In the genomic region with DNA sequence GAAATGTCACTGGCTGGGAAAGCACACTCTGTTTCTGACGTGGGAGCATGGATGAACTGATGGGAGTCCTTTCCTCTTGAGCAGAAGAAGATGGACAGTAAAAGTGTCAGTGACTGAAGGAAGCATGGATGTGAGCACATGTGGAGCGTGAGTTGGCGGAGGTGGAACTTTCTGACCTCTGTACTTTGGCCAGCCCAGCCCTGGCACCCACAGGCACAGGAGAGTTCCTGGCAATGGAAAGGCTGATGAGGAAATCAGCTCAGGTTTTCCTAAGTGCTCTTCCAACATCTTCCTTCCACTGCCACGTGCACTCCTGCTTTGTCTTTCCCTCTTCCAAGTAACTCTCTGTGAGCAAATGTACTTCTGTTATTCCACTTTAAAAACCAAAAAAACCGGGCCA, we compare ENCODE assay signal across 28 cellular contexts.
DNase-seq lines count a peak whose midpoint lies in the region; ATAC-seq, FAIRE-seq and TF ChIP-seq lines count a peak whose summit lies in the region.
"Had no signal": no experiment of that assay in that cellular context is flagged by ENCODE, and none has a peak within 500 bp of the region (broad histone marks: within the 10 kb centered on the region; RNA-seq: fewer than 3 reads in every experiment).

No MANE protein-coding gene starts in this region.

- no peak overlapping the region for H3K27ac Mint-ChIP-seq in activated CD8-positive, alpha-beta memory T cell treated with anti-CD3 and anti-CD28 coated beads, Interleukin-2, amount 10 ng/mL, durations not matched to agents 7 days and 5 days
- peak overlapping the region; percentile 27 for H3K27ac Mint-ChIP-seq in neural crest cell (ENCODE audit: unreplicated experiment)
- H3K27ac Mint-ChIP-seq: B cell; CD8-positive, alpha-beta T cell had no signal

- TF ChIP-seq RAD21 in HepG2 (CRISPR knock-in tag; IDR thresholded peaks at IDR 0.05) = no peak

- no peak for TF ChIP-seq CTCF in HepG2 (CRISPR knock-in tag; IDR thresholded peaks at IDR 0.05)
- TF ChIP-seq CTCF in neural crest cell (conservative IDR thresholded peaks at IDR 0.05) = no peak

- no peaks in the 10 kb centered on the region for H3K9me3 Mint-ChIP-seq in activated CD8-positive, alpha-beta memory T cell treated with anti-CD3 and anti-CD28 coated beads, Interleukin-2, amount 10 ng/mL, durations not matched to agents 7 days and 5 days (ENCODE audit: low read depth)
- H3K9me3 Mint-ChIP-seq in neural crest cell = no peaks in the 10 kb centered on the region
- H3K9me3 Mint-ChIP-seq: CD8-positive, alpha-beta T cell had no signal

- TF ChIP-seq EP300 in HepG2 (IDR thresholded peaks at IDR 0.05; ENCODE audit: low read depth in 2 of 2, low read length in 2 of 2) = no peak
- no peak for TF ChIP-seq EP300 in HepG2 (CRISPR knock-in tag; IDR thresholded peaks at IDR 0.05; ENCODE audit: borderline replicate concordance)

- intact Hi-C loops in HepG2 (cut with micrococcal nuclease; ENCODE audit: unreplicated experiment) = loop anchor here (10.0 kb wide), 1 partner anchor 227 kb away; no protein-coding TSS in a partner anchor

- no peaks in the 10 kb centered on the region for H3K9me3 ChIP-seq in HepG2 (ENCODE audit: low read length)
- H3K9me3 ChIP-seq: Caco-2 had no signal

- no peaks in the 10 kb centered on the region for H3K36me3 ChIP-seq in HepG2 (replicated peaks in 1 of 2; ENCODE audit: control insufficient read depth in 1 of 2, insufficient read depth in 2 of 2, low read length in 2 of 2)

- no peaks in the 10 kb centered on the region for H3K79me2 ChIP-seq in HepG2 (ENCODE audit: insufficient read depth, low read length)

- no peaks in the 10 kb centered on the region for H3K27me3 ChIP-seq in HepG2 (ENCODE audit: control insufficient read depth in 1 of 2, insufficient read depth in 2 of 2, low read length in 2 of 2)

- no peaks in the 10 kb centered on the region for H3K27me3 Mint-ChIP-seq in activated CD8-positive, alpha-beta memory T cell treated with anti-CD3 and anti-CD28 coated beads, Interleukin-2, amount 10 ng/mL, durations not matched to agents 7 days and 5 days
- no peaks in the 10 kb centered on the region for H3K27me3 Mint-ChIP-seq in neural crest cell (ENCODE audit: low read depth)
- H3K27me3 Mint-ChIP-seq: B cell had no signal

- CTCF ChIA-PET in activated CD8-positive, alpha-beta memory T cell treated with anti-CD3 and anti-CD28 coated beads, Interleukin-2, amount 10 ng/mL, durations not matched to agents 7 days and 5 days (lab: Charles Lee) = no interaction called here
- CTCF ChIA-PET in HepG2 (lab: Yijun Ruan, JAX; ENCODE audit: low intra/inter-chr PET ratio, low total read pairs) = no interaction called here

- H3K4me3 ChIP-seq in HepG2 (replicated peaks in 1 of 3; ENCODE audit: insufficient read depth in 1 of 3, low read depth in 2 of 3, low read length in 3 of 3) = no peak overlapping the region

- no peak overlapping the region for H3K4me3 Mint-ChIP-seq in activated CD8-positive, alpha-beta memory T cell treated with anti-CD3 and anti-CD28 coated beads, Interleukin-2, amount 10 ng/mL, durations not matched to agents 7 days and 5 days
- H3K4me3 Mint-ChIP-seq in neural crest cell = no peak overlapping the region
- H3K4me3 Mint-ChIP-seq: B cell; CD8-positive, alpha-beta T cell had no signal

- POLR2A ChIA-PET in HepG2 (lab: Yijun Ruan, JAX) = no interaction called here

- WGBS in HepG2 (ENCODE audit: low lambda C conversion rate) = 76% methylated on average over 5 of the region's 5 CpGs

- no TSS peak for BruUV-seq in HepG2 (replicated peaks; lab: Mats Ljungman, UMichigan)

- ATAC-seq in activated CD8-positive, alpha-beta memory T cell treated with anti-CD3 and anti-CD28 coated beads, Interleukin-2, amount 10 ng/mL, durations not matched to agents 7 days and 5 days = no peak
- ATAC-seq in HepG2 = no peak
- no peak for ATAC-seq in GM21515 (IDR thresholded peaks at IDR 0.05; ENCODE audit: unreplicated experiment)
- ATAC-seq in HG03095 (IDR thresholded peaks at IDR 0.05; ENCODE audit: unreplicated experiment) = no peak
- ATAC-seq: CD8-positive, alpha-beta T cell had no signal

- no peak for FAIRE-seq in HepG2 (lab: Jason Lieb, UNC)
- FAIRE-seq: GM12891, H54, RCC 7860 had no signal

- no peaks in the 10 kb centered on the region for H4K20me1 ChIP-seq in HepG2 (ENCODE audit: insufficient read depth, low read length)

- H3K4me1 ChIP-seq in HepG2 (ENCODE audit: insufficient read depth, low read length) = 0 out of 2 replicates have a peak, but pooled peaks cover 9% of the 10 kb centered on the region
- H3K4me1 ChIP-seq: Caco-2 had no signal

- no peak overlapping the region for H3K9ac ChIP-seq in HepG2 (ENCODE audit: insufficient read depth, low read depth, low read length)

- no peak overlapping the region for H2AFZ ChIP-seq in HepG2 (ENCODE audit: low read length)

- DNase-seq in activated CD8-positive, alpha-beta memory T cell treated with anti-CD3 and anti-CD28 coated beads, Interleukin-2, amount 10 ng/mL, durations not matched to agents 7 days and 5 days = peak; percentile 5
- no peak for DNase-seq in activated CD8-positive, alpha-beta memory T cell treated with anti-CD3 and anti-CD28 coated beads for 24 hours
- DNase-seq in HepG2 (ENCODE audit: low spot score) (no peak), neural crest cell (ENCODE audit: low read depth, low spot score) (no peak), OCI-M1 (lab: John Stamatoyannopoulos, UW) (no peak)
- no peak for DNase-seq in activated T-cell treated with anti-CD3 and anti-CD28 coated beads, Interleukin-2, amount 50 U/mL, for 1 hour
- DNase-seq: Caco-2; CD8-positive, alpha-beta T cell; DMS 273 treated with DMSO at 0.1 percent for 48 hours; DMS79 treated with DMSO at 0.1 percent for 48 hours; GF-D8; NCI-H1048; NCI-H1417; NCI-H1694; NCI-H2081; NCI-H2227 treated with DMSO at 0.1 percent for 48 hours; NCI-H510A; NCI-H69; SIG-M5 had no signal

- no peaks in the 10 kb centered on the region for H3K36me3 Mint-ChIP-seq in activated CD8-positive, alpha-beta memory T cell treated with anti-CD3 and anti-CD28 coated beads, Interleukin-2, amount 10 ng/mL, durations not matched to agents 7 days and 5 days
- H3K36me3 Mint-ChIP-seq in neural crest cell (ENCODE audit: low read depth) = no peaks in the 10 kb centered on the region

- in situ Hi-C loops in HepG2 (cut with HindIII; ENCODE audit: extremely low pct_ligation_motif_present, low pct_unique_long_range_greater_than_20kb) = loop anchor here (25.0 kb wide), 1 partner anchor 311 kb away; no protein-coding TSS in a partner anchor

- no peak overlapping the region for H3K27ac ChIP-seq in HepG2 (ENCODE audit: extremely low read length, insufficient read depth, low read length)
- H3K27ac ChIP-seq: 22Rv1, C4-2B, HL-60 had no signal

- no peaks in the 10 kb centered on the region for H3K4me1 Mint-ChIP-seq in activated CD8-positive, alpha-beta memory T cell treated with anti-CD3 and anti-CD28 coated beads, Interleukin-2, amount 10 ng/mL, durations not matched to agents 7 days and 5 days
- peaks cover 4% of the 10 kb centered on the region for H3K4me1 Mint-ChIP-seq in neural crest cell

- H3K4me2 ChIP-seq in HepG2 (ENCODE audit: low read depth, low read length) = no peak overlapping the region

- TF ChIP-seq POLR2A in HepG2 (IDR thresholded peaks at IDR 0.05; ENCODE audit: insufficient read depth in 1 of 2, low read depth in 2 of 2, low read length in 2 of 2) = no peak

TF ChIP-seq in HepG2, 621 proteins besides CTCF, POLR2A, EP300 and RAD21:
- TF ChIP-seq, protein P1, sequence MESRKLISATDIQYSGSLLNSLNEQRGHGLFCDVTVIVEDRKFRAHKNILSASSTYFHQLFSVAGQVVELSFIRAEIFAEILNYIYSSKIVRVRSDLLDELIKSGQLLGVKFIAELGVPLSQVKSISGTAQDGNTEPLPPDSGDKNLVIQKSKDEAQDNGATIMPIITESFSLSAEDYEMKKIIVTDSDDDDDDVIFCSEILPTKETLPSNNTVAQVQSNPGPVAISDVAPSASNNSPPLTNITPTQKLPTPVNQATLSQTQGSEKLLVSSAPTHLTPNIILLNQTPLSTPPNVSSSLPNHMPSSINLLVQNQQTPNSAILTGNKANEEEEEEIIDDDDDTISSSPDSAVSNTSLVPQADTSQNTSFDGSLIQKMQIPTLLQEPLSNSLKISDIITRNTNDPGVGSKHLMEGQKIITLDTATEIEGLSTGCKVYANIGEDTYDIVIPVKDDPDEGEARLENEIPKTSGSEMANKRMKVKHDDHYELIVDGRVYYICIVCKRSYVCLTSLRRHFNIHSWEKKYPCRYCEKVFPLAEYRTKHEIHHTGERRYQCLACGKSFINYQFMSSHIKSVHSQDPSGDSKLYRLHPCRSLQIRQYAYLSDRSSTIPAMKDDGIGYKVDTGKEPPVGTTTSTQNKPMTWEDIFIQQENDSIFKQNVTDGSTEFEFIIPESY (CRISPR knock-in tag; IDR thresholded peaks at IDR 0.05) = peak; percentile 83
- TF ChIP-seq DDIT3 (CRISPR knock-in tag; IDR thresholded peaks at IDR 0.05) = no peak
- TF ChIP-seq ASH2L (IDR thresholded peaks at IDR 0.05; ENCODE audit: insufficient read length, low read depth, low read length) = no peak
- peak; percentile 39; the same call in 1 of the 2 replicates for TF ChIP-seq HNF4A (CRISPR knock-in tag; IDR thresholded peaks at IDR 0.05)
- no peak for TF ChIP-seq POLR2G (IDR thresholded peaks at IDR 0.05; ENCODE audit: low read depth, low read length)
- no peak for TF ChIP-seq NAIF1 (CRISPR knock-in tag; IDR thresholded peaks at IDR 0.05; ENCODE audit: borderline replicate concordance)
